In genomic region chr22:43884600-43885318, GRCh38 we compare ENCODE assay signal across 8 cellular contexts. TPM values are rescaled to one million over a fixed set of nuclear protein-coding genes. Genes with fewer than 3 reads are reported as not detected.
DNase-seq lines count a peak whose midpoint lies in the region; ATAC-seq and TF ChIP-seq lines count a peak whose summit lies in the region.

No MANE protein-coding gene starts in this region.

- no peaks in the 10 kb centered on the region for H3K4me1 ChIP-seq in Peyer's patch

- no peaks in the 10 kb centered on the region for H3K27me3 ChIP-seq in Peyer's patch

- intact Hi-C loops in left ventricle myocardium superior (cut with micrococcal nuclease) = no loop called here

- H3K36me3 ChIP-seq in Peyer's patch = no peaks in the 10 kb centered on the region

- no peak overlapping the region for H3K27ac ChIP-seq in Peyer's patch

- no peaks in the 10 kb centered on the region for H3K9me3 ChIP-seq in Peyer's patch

- TF ChIP-seq CTCF in Peyer's patch (IDR thresholded peaks at IDR 0.05) = peak in 5 of 6 experiments; percentile 7 to 58 (median 57)

- DNase-seq in AG08396 (ENCODE audit: low spot score) (peak; percentile 84), Peyer's patch (peak; percentile 20 to 74 (median 67)), left ventricle myocardium superior (peak; percentile 82), putamen (ENCODE audit: low spot score) (no peak)
- peak; percentile 45 for DNase-seq in activated naive CD4-positive, alpha-beta T cell treated with anti-CD3 and anti-CD28 coated beads, Interleukin-2, amount 50 U/mL, for 16 hours
- DNase-seq in stimulated activated CD4-positive, alpha-beta T cell treated with anti-CD3 and anti-CD28 coated beads, Interleukin-15, amount 100 ng/mL, for 24 hours = peak; percentile 76

- TF ChIP-seq POLR2A in Peyer's patch (IDR thresholded peaks at IDR 0.05) = no peak

- ATAC-seq in GM18502 (IDR thresholded peaks at IDR 0.05; ENCODE audit: poor library complexity, unreplicated experiment) = peak; percentile 85
- peak; percentile 45 for ATAC-seq in HG03378 (IDR thresholded peaks at IDR 0.05; ENCODE audit: unreplicated experiment)
- peak; percentile 73 for ATAC-seq in left ventricle myocardium superior

- no peak overlapping the region for H3K4me3 ChIP-seq in Peyer's patch

RNA-seq across cellular contexts. Expression of gene PNPLA5, which starts 7.1 kb away (rescaled TPM):
- total RNA-seq in Peyer's patch = not detected
- not detected for total RNA-seq in left ventricle myocardium superior

RNA-seq across cellular contexts. Expression of gene SULT4A1, which starts 22.4 kb away (rescaled TPM):
- total RNA-seq in Peyer's patch = under 1 TPM in 3 of 4 donors, not detected in 1; 0.27 to 0.53 (median 0.47) TPM
- 0.45 TPM for total RNA-seq in left ventricle myocardium superior

RNA-seq across cellular contexts. Expression of gene PNPLA3, which starts 38.8 kb away (rescaled TPM):
- total RNA-seq in Peyer's patch (1 to 10 TPM in 2 of 4 donors, under 1 TPM in 2; 0.80 to 6.6 (median 2.5) TPM), left ventricle myocardium superior (0.25 TPM)
